13 cellular contexts compared by ENCODE assay signal in genomic region chr1:33986389-33987095, GRCh38.
DNase-seq lines count a peak whose midpoint lies in the region; ATAC-seq and TF ChIP-seq lines count a peak whose summit lies in the region.
"Had no signal": no experiment of that assay in that cellular context is flagged by ENCODE, and none has a peak within 500 bp of the region (broad histone marks: within the 10 kb centered on the region; RNA-seq: fewer than 3 reads in every experiment).

No MANE protein-coding gene starts in this region.

- H3K27me3 ChIP-seq in thoracic aorta (replicated peaks; ENCODE audit: insufficient read depth), result no peaks in the 10 kb centered on the region

- intact Hi-C loops in left colon (cut with DNase I, micrococcal nuclease), result no loop called here
- intact Hi-C loops in activated T-helper 2 cell treated with anti-CD3 and anti-CD28 coated beads, Interferon-gamma antibody, Interleukin-2, Interleukin-4, amounts not matched to agents 10 μg/mL and 5 μg/mL and 100 μg/mL, durations not matched to agents 14 hours and 24 hours and 36 hours (cut with micrococcal nuclease), result no loop called here

- no peak for TF ChIP-seq CTCF in thoracic aorta (IDR thresholded peaks at IDR 0.05)

- no peak overlapping the region for H3K4me3 Mint-ChIP-seq in activated T-helper 2 cell treated with anti-CD3 and anti-CD28 coated beads, Interferon-gamma antibody, Interleukin-2, Interleukin-4, amounts not matched to agents 10 μg/mL and 5 μg/mL and 100 μg/mL, durations not matched to agents 14 hours and 24 hours and 36 hours (ENCODE audit: low read depth)
- H3K4me3 Mint-ChIP-seq: dendritic cell treated with granulocyte-macrophage colony-stimulating factor and Interleukin-4, amounts not matched to agents 40 ng/mL and 50 ng/mL, for 4 days; nephron had no signal

- no peaks in the 10 kb centered on the region for H3K4me1 Mint-ChIP-seq in activated T-helper 2 cell treated with anti-CD3 and anti-CD28 coated beads, Interferon-gamma antibody, Interleukin-2, Interleukin-4, amounts not matched to agents 10 μg/mL and 5 μg/mL and 100 μg/mL, durations not matched to agents 14 hours and 24 hours and 36 hours (ENCODE audit: low read depth)
- H3K4me1 Mint-ChIP-seq: nephron had no signal

- ATAC-seq in left colon (peak; percentile 30), thoracic aorta (ENCODE audit: insufficient number of reproducible peaks, low FRiP score, low read depth) (peak; percentile 95), SK-N-SH treated with all-trans-retinoic acid at 6 μM for 48 hours (no peak)

- H3K9me3 Mint-ChIP-seq in activated T-helper 2 cell treated with anti-CD3 and anti-CD28 coated beads, Interferon-gamma antibody, Interleukin-2, Interleukin-4, amounts not matched to agents 10 μg/mL and 5 μg/mL and 100 μg/mL, durations not matched to agents 14 hours and 24 hours and 36 hours, result no peaks in the 10 kb centered on the region
- H3K9me3 Mint-ChIP-seq: dendritic cell treated with granulocyte-macrophage colony-stimulating factor and Interleukin-4, amounts not matched to agents 40 ng/mL and 50 ng/mL, for 4 days; nephron had no signal

- no peak overlapping the region for H3K27ac Mint-ChIP-seq in activated T-helper 2 cell treated with anti-CD3 and anti-CD28 coated beads, Interferon-gamma antibody, Interleukin-2, Interleukin-4, amounts not matched to agents 10 μg/mL and 5 μg/mL and 100 μg/mL, durations not matched to agents 14 hours and 24 hours and 36 hours
- H3K27ac Mint-ChIP-seq: dendritic cell treated with granulocyte-macrophage colony-stimulating factor and Interleukin-4, amounts not matched to agents 40 ng/mL and 50 ng/mL, for 4 days; nephron had no signal

- peaks cover 22 to 30% of the 10 kb centered on the region in 2 donors for H3K4me1 ChIP-seq in thoracic aorta (ENCODE audit: control insufficient read depth in 1 of 2, low read depth in 2 of 2)

- DNase-seq in HCEC 1CT, result peak; percentile 64
- DNase-seq in cerebellum (ENCODE audit: low spot score), result peak; percentile 53
- peak; percentile 10 to 57 for DNase-seq in left colon
- peak; percentile 71 for DNase-seq in thoracic aorta (ENCODE audit: low spot score)
- no peak for DNase-seq in HuH-7 (ENCODE audit: low spot score)
- DNase-seq in NCI-H526 treated with DMSO at 0.1 percent for 48 hours (lab: John Stamatoyannopoulos, UW), result no peak
- DNase-seq in activated T-helper 2 cell treated with anti-CD3 and anti-CD28 coated beads, Interferon-gamma antibody, Interleukin-2, Interleukin-4, amounts not matched to agents 10 μg/mL and 5 μg/mL and 100 μg/mL, durations not matched to agents 14 hours and 24 hours and 36 hours (ENCODE audit: low spot score), result no peak
- DNase-seq: NCI-H187 treated with DMSO at 0.1 percent for 48 hours; OCI-M1; stimulated activated CD4-positive, alpha-beta T cell treated with anti-CD3 and anti-CD28 coated beads, Interleukin-1b, Interleukin-23, amount 100 ng/mL, for 48 hours had no signal

- no peaks in the 10 kb centered on the region for H3K9me3 ChIP-seq in thoracic aorta

- H3K36me3 Mint-ChIP-seq in activated T-helper 2 cell treated with anti-CD3 and anti-CD28 coated beads, Interferon-gamma antibody, Interleukin-2, Interleukin-4, amounts not matched to agents 10 μg/mL and 5 μg/mL and 100 μg/mL, durations not matched to agents 14 hours and 24 hours and 36 hours (ENCODE audit: low read depth), result no peaks in the 10 kb centered on the region

- no peak overlapping the region for H3K4me3 ChIP-seq in thoracic aorta

- H3K27me3 Mint-ChIP-seq in activated T-helper 2 cell treated with anti-CD3 and anti-CD28 coated beads, Interferon-gamma antibody, Interleukin-2, Interleukin-4, amounts not matched to agents 10 μg/mL and 5 μg/mL and 100 μg/mL, durations not matched to agents 14 hours and 24 hours and 36 hours (ENCODE audit: low read depth), result no peaks in the 10 kb centered on the region

- H3K36me3 ChIP-seq in thoracic aorta, result no peaks in the 10 kb centered on the region

- peak overlapping the region; percentile 62 to 79 for H3K27ac ChIP-seq in thoracic aorta

TF ChIP-seq in SK-N-SH treated with all-trans-retinoic acid at 6 μM for 48 hours, 23 proteins besides CTCF, POLR2A, EP300 and RAD21:
- no peak for TF ChIP-seq ESRRG (CRISPR knock-in tag; IDR thresholded peaks at IDR 0.05)

Comparison
In these comparisons a context has a peak if more than half of its experiments do, and no peak if none do; other contexts are left out.
1. DNase-seq: peak in HCEC 1CT (single experiment), cerebellum (single experiment), left colon (2 of 2) and thoracic aorta (single experiment); none in HuH-7 (single experiment), NCI-H526 treated with DMSO at 0.1 percent for 48 hours (single experiment) and activated T-helper 2 cell treated with anti-CD3 and anti-CD28 coated beads, Interferon-gamma antibody, Interleukin-2, Interleukin-4, amounts not matched to agents 10 μg/mL and 5 μg/mL and 100 μg/mL, durations not matched to agents 14 hours and 24 hours and 36 hours (single experiment).